In the genomic region with DNA sequence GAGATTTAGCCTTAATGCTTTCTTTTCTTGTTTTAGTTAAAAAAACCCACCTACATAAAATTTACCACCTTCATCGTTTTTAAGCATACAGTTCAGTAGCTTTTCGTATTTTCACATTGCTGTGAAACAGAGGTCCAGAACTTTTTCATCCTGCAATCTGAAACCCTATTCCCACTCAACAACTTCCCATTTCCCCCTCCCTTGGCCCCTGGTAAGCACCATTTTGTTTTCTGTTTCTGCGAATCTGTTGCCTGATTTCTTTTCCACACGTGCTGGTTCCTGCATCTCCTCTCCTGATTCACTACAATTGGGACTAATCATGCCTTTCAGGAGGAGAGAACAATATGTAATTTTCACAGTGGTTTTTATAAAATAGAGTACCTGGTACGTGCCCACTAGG, we compare ENCODE assay signal across 1 cellular context.
TF ChIP-seq lines count a peak whose summit lies in the region.

No MANE protein-coding gene starts in this region.

TF ChIP-seq in WTC11, 78 proteins besides CTCF, POLR2A, EP300 and RAD21 (continued from another document):
- TF ChIP-seq, protein P1, sequence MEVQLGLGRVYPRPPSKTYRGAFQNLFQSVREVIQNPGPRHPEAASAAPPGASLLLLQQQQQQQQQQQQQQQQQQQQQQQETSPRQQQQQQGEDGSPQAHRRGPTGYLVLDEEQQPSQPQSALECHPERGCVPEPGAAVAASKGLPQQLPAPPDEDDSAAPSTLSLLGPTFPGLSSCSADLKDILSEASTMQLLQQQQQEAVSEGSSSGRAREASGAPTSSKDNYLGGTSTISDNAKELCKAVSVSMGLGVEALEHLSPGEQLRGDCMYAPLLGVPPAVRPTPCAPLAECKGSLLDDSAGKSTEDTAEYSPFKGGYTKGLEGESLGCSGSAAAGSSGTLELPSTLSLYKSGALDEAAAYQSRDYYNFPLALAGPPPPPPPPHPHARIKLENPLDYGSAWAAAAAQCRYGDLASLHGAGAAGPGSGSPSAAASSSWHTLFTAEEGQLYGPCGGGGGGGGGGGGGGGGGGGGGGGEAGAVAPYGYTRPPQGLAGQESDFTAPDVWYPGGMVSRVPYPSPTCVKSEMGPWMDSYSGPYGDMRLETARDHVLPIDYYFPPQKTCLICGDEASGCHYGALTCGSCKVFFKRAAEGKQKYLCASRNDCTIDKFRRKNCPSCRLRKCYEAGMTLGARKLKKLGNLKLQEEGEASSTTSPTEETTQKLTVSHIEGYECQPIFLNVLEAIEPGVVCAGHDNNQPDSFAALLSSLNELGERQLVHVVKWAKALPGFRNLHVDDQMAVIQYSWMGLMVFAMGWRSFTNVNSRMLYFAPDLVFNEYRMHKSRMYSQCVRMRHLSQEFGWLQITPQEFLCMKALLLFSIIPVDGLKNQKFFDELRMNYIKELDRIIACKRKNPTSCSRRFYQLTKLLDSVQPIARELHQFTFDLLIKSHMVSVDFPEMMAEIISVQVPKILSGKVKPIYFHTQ (CRISPR knock-in tag; IDR thresholded peaks at IDR 0.05), result no peak
- TF ChIP-seq, protein P2, sequence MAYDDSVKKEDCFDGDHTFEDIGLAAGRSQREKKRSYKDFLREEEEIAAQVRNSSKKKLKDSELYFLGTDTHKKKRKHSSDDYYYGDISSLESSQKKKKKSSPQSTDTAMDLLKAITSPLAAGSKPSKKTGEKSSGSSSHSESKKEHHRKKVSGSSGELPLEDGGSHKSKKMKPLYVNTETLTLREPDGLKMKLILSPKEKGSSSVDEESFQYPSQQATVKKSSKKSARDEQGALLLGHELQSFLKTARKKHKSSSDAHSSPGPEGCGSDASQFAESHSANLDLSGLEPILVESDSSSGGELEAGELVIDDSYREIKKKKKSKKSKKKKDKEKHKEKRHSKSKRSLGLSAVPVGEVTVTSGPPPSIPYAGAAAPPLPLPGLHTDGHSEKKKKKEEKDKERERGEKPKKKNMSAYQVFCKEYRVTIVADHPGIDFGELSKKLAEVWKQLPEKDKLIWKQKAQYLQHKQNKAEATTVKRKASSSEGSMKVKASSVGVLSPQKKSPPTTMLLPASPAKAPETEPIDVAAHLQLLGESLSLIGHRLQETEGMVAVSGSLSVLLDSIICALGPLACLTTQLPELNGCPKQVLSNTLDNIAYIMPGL (CRISPR knock-in tag; IDR thresholded peaks at IDR 0.05), result no peak
- TF ChIP-seq, protein P3, sequence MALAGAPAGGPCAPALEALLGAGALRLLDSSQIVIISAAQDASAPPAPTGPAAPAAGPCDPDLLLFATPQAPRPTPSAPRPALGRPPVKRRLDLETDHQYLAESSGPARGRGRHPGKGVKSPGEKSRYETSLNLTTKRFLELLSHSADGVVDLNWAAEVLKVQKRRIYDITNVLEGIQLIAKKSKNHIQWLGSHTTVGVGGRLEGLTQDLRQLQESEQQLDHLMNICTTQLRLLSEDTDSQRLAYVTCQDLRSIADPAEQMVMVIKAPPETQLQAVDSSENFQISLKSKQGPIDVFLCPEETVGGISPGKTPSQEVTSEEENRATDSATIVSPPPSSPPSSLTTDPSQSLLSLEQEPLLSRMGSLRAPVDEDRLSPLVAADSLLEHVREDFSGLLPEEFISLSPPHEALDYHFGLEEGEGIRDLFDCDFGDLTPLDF (CRISPR knock-in tag; IDR thresholded peaks at IDR 0.05), result no peak
- TF ChIP-seq ZNF121 (CRISPR knock-in tag; IDR thresholded peaks at IDR 0.05) (no peak), OVOL2 (CRISPR knock-in tag; IDR thresholded peaks at IDR 0.05; ENCODE audit: borderline replicate concordance) (no peak)
- TF ChIP-seq, protein P4, sequence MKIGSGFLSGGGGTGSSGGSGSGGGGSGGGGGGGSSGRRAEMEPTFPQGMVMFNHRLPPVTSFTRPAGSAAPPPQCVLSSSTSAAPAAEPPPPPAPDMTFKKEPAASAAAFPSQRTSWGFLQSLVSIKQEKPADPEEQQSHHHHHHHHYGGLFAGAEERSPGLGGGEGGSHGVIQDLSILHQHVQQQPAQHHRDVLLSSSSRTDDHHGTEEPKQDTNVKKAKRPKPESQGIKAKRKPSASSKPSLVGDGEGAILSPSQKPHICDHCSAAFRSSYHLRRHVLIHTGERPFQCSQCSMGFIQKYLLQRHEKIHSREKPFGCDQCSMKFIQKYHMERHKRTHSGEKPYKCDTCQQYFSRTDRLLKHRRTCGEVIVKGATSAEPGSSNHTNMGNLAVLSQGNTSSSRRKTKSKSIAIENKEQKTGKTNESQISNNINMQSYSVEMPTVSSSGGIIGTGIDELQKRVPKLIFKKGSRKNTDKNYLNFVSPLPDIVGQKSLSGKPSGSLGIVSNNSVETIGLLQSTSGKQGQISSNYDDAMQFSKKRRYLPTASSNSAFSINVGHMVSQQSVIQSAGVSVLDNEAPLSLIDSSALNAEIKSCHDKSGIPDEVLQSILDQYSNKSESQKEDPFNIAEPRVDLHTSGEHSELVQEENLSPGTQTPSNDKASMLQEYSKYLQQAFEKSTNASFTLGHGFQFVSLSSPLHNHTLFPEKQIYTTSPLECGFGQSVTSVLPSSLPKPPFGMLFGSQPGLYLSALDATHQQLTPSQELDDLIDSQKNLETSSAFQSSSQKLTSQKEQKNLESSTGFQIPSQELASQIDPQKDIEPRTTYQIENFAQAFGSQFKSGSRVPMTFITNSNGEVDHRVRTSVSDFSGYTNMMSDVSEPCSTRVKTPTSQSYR (CRISPR knock-in tag; IDR thresholded peaks at IDR 0.05), result no peak
TF ChIP-seq in WTC11: peak in this region for 0.
